Comparison of ENCODE assay signal across 10 cellular contexts in the genomic region with DNA sequence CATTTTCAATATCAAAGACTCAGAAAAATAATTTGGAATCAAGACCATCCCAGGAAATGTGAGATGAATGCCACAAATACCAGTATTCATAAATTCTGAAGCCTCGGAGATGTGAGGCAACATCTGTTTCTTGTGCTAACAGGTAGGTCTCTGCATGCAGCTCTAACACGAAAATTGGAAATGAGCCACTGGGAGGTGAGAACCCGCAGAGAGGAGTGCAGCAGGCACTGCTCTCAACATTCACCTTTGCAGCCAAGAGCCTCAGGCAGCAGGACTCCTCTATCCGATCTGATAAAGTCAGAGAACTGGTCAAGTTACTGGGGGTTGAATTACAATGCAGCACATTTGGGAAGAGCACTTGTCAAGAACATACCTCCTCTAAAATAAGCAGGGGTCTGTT.
A peak's percentile ranks its signal among the peaks of the same experiment; 100 is the strongest.
DNase-seq lines count a peak whose midpoint lies in the region; ATAC-seq, FAIRE-seq and TF ChIP-seq lines count a peak whose summit lies in the region.
"Had no signal": no experiment of that assay in that cellular context is flagged by ENCODE, and none has a peak within 500 bp of the region (broad histone marks: within the 10 kb centered on the region; RNA-seq: fewer than 3 reads in every experiment).

No MANE protein-coding gene starts in this region.

- no peak for FAIRE-seq in A549 (lab: Jason Lieb, UNC)

- no peak for TF ChIP-seq EP300 in A549 (IDR thresholded peaks at IDR 0.05)

- H3K4me1 ChIP-seq in A549: peaks cover 51% of the 10 kb centered on the region
- peaks cover 23% of the 10 kb centered on the region for H3K4me1 ChIP-seq in hepatocyte (ENCODE audit: insufficient read depth)

- H3K4me3 ChIP-seq in A549 (no peak overlapping the region), hepatocyte (no peak overlapping the region)

- H3K9me3 ChIP-seq in A549 (no peaks in the 10 kb centered on the region), hepatocyte (ENCODE audit: low read depth) (no peaks in the 10 kb centered on the region)

- no peak for TF ChIP-seq RAD21 in A549 (conservative IDR thresholded peaks at IDR 0.05 in 1 of 2, IDR thresholded peaks at IDR 0.05 in 1 of 2)

- POLR2A ChIA-PET in A549 (lab: Yijun Ruan, JAX): interaction anchor here (0.7 to 1.4 kb wide), 2 partner anchors 304 to 311 kb away, joined by 3 to 4 read pairs; a partner anchor contains a TSS

- CTCF ChIA-PET in A549 (lab: Yijun Ruan, JAX): interaction anchor here (1.1 to 1.2 kb wide), 2 partner anchors 8 to 12 kb away, joined by 3 read pairs; no protein-coding TSS in a partner anchor

- ATAC-seq in A549 (peak in 1 of 2 experiments; percentile 6; a peak in 2 of 6 replicates), HG02798 (IDR thresholded peaks at IDR 0.05; ENCODE audit: poor library complexity, unreplicated experiment) (no peak), HG02884 (IDR thresholded peaks at IDR 0.05; ENCODE audit: unreplicated experiment) (no peak)
- ATAC-seq: stimulated activated naive B cell treated with anti-CD40 and anti-IgM and Interleukin-4, amounts not matched to agents 10 μg/mL and 1 μg/mL and 100 μg/mL, for 72 hours had no signal

- H3K27me3 ChIP-seq in hepatocyte: no peaks in the 10 kb centered on the region

- no peaks in the 10 kb centered on the region for H4K20me1 ChIP-seq in hepatocyte (ENCODE audit: insufficient read depth, poor library complexity, severe bottlenecking)

- no peaks in the 10 kb centered on the region for H3K36me3 ChIP-seq in hepatocyte (replicated peaks; ENCODE audit: insufficient read depth, low read depth)

- 45% methylated on average over 4 of the region's 4 CpGs for WGBS in A549 (ENCODE audit: missing lambda C conversion rate)
- whole genome bisulfite sequencing in hepatocyte (ENCODE audit: low lambda C conversion rate, missing lambda C conversion rate): 33% methylated on average over 4 of the region's 4 CpGs

- no peaks in the 10 kb centered on the region for H3K79me2 ChIP-seq in hepatocyte

- H2AFZ ChIP-seq in hepatocyte: no peak overlapping the region

- H3K4me2 ChIP-seq in A549 (peak overlapping the region; percentile 52; the same call in 1 of the 3 replicates), hepatocyte (peak overlapping the region; percentile 54)

- no peak for TF ChIP-seq POLR2A in A549 (IDR thresholded peaks at IDR 0.05; ENCODE audit: low read length)

- H3K9me2 ChIP-seq in hepatocyte (replicated peaks; ENCODE audit: insufficient read depth): no peaks in the 10 kb centered on the region

- DNase-seq in A549 (ENCODE audit: low read depth in 1 of 2, low spot score in 1 of 2): no peak
- peak; percentile 70 for DNase-seq in M059J (ENCODE audit: low read depth)
- peak; percentile 76 for DNase-seq in RPMI8226
- no peak for DNase-seq in hepatocyte (ENCODE audit: low spot score)
- no peak for DNase-seq in GF-D8 (lab: John Stamatoyannopoulos, UW)
- DNase-seq in foreskin melanocyte: no peak
- DNase-seq: cortex of kidney; stimulated activated naive B cell treated with anti-CD40 and anti-IgM and Interleukin-4, amounts not matched to agents 10 μg/mL and 1 μg/mL and 100 μg/mL, for 72 hours had no signal

- no peak for TF ChIP-seq CTCF in A549 (IDR thresholded peaks at IDR 0.05)
- no peak for TF ChIP-seq CTCF in hepatocyte (IDR thresholded peaks at IDR 0.05; ENCODE audit: poor library complexity)

- H3K27ac ChIP-seq in A549 (peak overlapping the region; percentile 84 to 86; a peak in 5 of 6 replicates), hepatocyte (peak overlapping the region; percentile 65)

TF ChIP-seq in A549, 52 proteins besides CTCF, POLR2A, EP300 and RAD21:
- TF ChIP-seq EHMT2 (IDR thresholded peaks at IDR 0.05; ENCODE audit: low read depth) (no peak), RCOR1 (IDR thresholded peaks at IDR 0.05; ENCODE audit: low read depth, low read length) (no peak), SMC3 (IDR thresholded peaks at IDR 0.05) (no peak), MAZ (IDR thresholded peaks at IDR 0.05; ENCODE audit: borderline replicate concordance, low read depth, low read length) (no peak), CEBPB (IDR thresholded peaks at IDR 0.05) (no peak), NPAS2 (CRISPR knock-in tag; IDR thresholded peaks at IDR 0.05; ENCODE audit: borderline replicate concordance) (no peak), RFX5 (IDR thresholded peaks at IDR 0.05) (no peak), TFCP2L1 (CRISPR knock-in tag; IDR thresholded peaks at IDR 0.05) (no peak), EHF (CRISPR knock-in tag; IDR thresholded peaks at IDR 0.05) (no peak)
- TF ChIP-seq, protein P1, sequence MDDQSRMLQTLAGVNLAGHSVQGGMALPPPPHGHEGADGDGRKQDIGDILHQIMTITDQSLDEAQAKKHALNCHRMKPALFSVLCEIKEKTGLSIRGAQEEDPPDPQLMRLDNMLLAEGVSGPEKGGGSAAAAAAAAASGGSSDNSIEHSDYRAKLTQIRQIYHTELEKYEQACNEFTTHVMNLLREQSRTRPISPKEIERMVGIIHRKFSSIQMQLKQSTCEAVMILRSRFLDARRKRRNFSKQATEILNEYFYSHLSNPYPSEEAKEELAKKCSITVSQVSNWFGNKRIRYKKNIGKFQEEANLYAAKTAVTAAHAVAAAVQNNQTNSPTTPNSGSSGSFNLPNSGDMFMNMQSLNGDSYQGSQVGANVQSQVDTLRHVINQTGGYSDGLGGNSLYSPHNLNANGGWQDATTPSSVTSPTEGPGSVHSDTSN (IDR thresholded peaks at IDR 0.05): no peak
- TF ChIP-seq, protein P2, sequence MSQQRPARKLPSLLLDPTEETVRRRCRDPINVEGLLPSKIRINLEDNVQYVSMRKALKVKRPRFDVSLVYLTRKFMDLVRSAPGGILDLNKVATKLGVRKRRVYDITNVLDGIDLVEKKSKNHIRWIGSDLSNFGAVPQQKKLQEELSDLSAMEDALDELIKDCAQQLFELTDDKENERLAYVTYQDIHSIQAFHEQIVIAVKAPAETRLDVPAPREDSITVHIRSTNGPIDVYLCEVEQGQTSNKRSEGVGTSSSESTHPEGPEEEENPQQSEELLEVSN (IDR thresholded peaks at IDR 0.05; ENCODE audit: borderline replicate concordance, low read depth): no peak
- TF ChIP-seq, protein P3, sequence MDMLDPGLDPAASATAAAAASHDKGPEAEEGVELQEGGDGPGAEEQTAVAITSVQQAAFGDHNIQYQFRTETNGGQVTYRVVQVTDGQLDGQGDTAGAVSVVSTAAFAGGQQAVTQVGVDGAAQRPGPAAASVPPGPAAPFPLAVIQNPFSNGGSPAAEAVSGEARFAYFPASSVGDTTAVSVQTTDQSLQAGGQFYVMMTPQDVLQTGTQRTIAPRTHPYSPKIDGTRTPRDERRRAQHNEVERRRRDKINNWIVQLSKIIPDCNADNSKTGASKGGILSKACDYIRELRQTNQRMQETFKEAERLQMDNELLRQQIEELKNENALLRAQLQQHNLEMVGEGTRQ (IDR thresholded peaks at IDR 0.05): no peak
TF ChIP-seq in A549: peak in this region for 0.

Comparison
In these comparisons a context has a peak if more than half of its experiments do, and no peak if none do; other contexts are left out.
1. DNase-seq: peak in M059J (single experiment) and RPMI8226 (single experiment); none in A549 (0 of 2), hepatocyte (single experiment), GF-D8 (single experiment) and foreskin melanocyte (single experiment).